25 cellular contexts compared by ENCODE assay signal in the genomic region with DNA sequence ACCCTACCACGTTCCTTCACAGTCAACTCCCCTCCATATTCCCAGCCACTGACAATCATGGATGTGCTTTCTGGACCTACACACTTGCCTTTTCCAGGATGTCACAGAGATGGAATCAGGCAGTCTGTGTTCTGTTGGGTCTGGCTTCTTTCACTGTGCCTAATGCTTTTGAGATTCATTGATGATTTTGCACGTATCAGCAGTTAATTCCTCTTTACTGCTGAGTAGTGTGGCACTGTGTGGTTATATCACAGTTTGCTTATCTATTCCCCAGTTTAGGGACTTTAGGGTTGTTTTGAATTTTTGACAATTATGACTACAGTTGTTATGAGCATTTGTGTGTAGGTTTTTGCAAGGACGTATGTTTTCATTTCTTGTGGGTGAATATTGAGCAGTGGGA.
"Had no signal": no experiment of that assay in that cellular context is flagged by ENCODE, and none has a peak within 500 bp of the region (broad histone marks: within the 10 kb centered on the region; RNA-seq: fewer than 3 reads in every experiment).

No MANE protein-coding gene starts in this region.

- FAIRE-seq: colon, endometrium, islet of Langerhans, keratinocyte had no signal

- H3K4me3 ChIP-seq: coronary artery, esophagus squamous epithelium, gastrocnemius medialis, heart right ventricle, left lung, lower lobe of right lung, mucosa of descending colon had no signal

- H3K36me3 ChIP-seq: esophagus squamous epithelium, gastrocnemius medialis, heart right ventricle, left lung, lower lobe of right lung had no signal

- ATAC-seq: effector memory CD8-positive, alpha-beta T cell; esophagus mucosa; gastrocnemius medialis; heart right ventricle; left cardiac atrium; left lung; left ventricle myocardium superior; lower lobe of right lung; mucosa of descending colon had no signal

- H3K27me3 ChIP-seq: esophagus squamous epithelium, gastrocnemius medialis, heart right ventricle, left lung had no signal

- H3K9me3 ChIP-seq: esophagus squamous epithelium, gastrocnemius medialis, heart right ventricle, left lung, lower lobe of right lung, mucosa of descending colon had no signal

- H3K27ac ChIP-seq: coronary artery, epithelial cell of prostate, esophagus squamous epithelium, gastrocnemius medialis, heart right ventricle, left lung, lower lobe of right lung had no signal

- DNase-seq: effector CD8-positive, alpha-beta T cell; effector memory CD8-positive, alpha-beta T cell; endodermal cell; erythroblast; esophagus squamous epithelium; foreskin fibroblast; foreskin melanocyte; gastrocnemius medialis; glutamatergic neuron; head of caudate nucleus; heart right ventricle; hippocampal formation; left cardiac atrium; left lung; left ventricle myocardium superior; lower lobe of right lung; mucosa of descending colon; naive B cell had no signal

- H3K4me1 ChIP-seq: gastrocnemius medialis, heart right ventricle, left lung, lower lobe of right lung had no signal
